ENCODE assay signal across 8 cellular contexts in genomic region chr16:11587643-11588247, GRCh38. TPM values are rescaled to one million over a fixed set of nuclear protein-coding genes. Genes with fewer than 3 reads are reported as not detected.
DNase-seq lines count a peak whose midpoint lies in the region; ATAC-seq, FAIRE-seq and TF ChIP-seq lines count a peak whose summit lies in the region.

No MANE protein-coding gene starts in this region.

- intact Hi-C loops in Caco-2 (cut with micrococcal nuclease; ENCODE audit: unreplicated experiment) (no loop called here), endothelial cell of umbilical vein (cut with micrococcal nuclease) (loop anchor here (5.0 kb wide), 1 partner anchor 90 kb away; no protein-coding TSS in a partner anchor)

- no peaks in the 10 kb centered on the region for H3K9me3 Mint-ChIP-seq in Caco-2 (ENCODE audit: unreplicated experiment)

- CTCF ChIA-PET in Caco-2 (lab: Charles Lee), result interaction anchor here (1.3 kb wide), 1 partner anchor 48 kb away, joined by 8 read pairs; no protein-coding TSS in a partner anchor
- CTCF ChIA-PET in endothelial cell of umbilical vein (lab: Charles Lee), result interaction anchor here (1.4 to 2.1 kb wide), 2 partner anchors 56 to 191 kb away, joined by 4 to 7 read pairs; no protein-coding TSS in a partner anchor

- H3K9me1 ChIP-seq in endothelial cell of umbilical vein (replicated peaks; ENCODE audit: control insufficient read depth, extremely low read depth, insufficient read depth, low read length), result no peaks in the 10 kb centered on the region

- H3F3A ChIP-seq in OCI-LY1 (ENCODE audit: insufficient read depth, low read length), result no peaks in the 10 kb centered on the region

- H3K9me2 ChIP-seq in OCI-LY1 (ENCODE audit: low read depth, low read length), result no peaks in the 10 kb centered on the region

- H3K27me3 ChIP-seq in Caco-2 (replicated peaks; ENCODE audit: control insufficient read depth, insufficient read depth, low read length) (no peaks in the 10 kb centered on the region), OCI-LY1 (ENCODE audit: insufficient read depth, low read length) (peaks cover 4% of the 10 kb centered on the region; the same call in 1 of the 2 replicates), endothelial cell of umbilical vein (ENCODE audit: control insufficient read depth in 2 of 2, insufficient read depth in 2 of 2, low read length in 2 of 2) (peaks cover 5 to 13% of the 10 kb centered on the region in 2 experiments), neutrophil (no peaks in the 10 kb centered on the region)

- H2AFZ ChIP-seq in OCI-LY1 (ENCODE audit: low read length) (no peak overlapping the region), endothelial cell of umbilical vein (ENCODE audit: low read depth, low read length) (peak overlapping the region; percentile 85)

- H4K20me1 ChIP-seq in OCI-LY1 (ENCODE audit: insufficient read depth, low read length) (no peaks in the 10 kb centered on the region), endothelial cell of umbilical vein (replicated peaks; ENCODE audit: control insufficient read depth, extremely low read depth, insufficient read depth, low read length) (no peaks in the 10 kb centered on the region)

- H3K4me3 Mint-ChIP-seq in Caco-2 (ENCODE audit: unreplicated experiment), result peak overlapping the region; percentile 92

- BruUV-seq in Caco-2 (replicated peaks; lab: Mats Ljungman, UMichigan), result TSS peak; percentile 61
- BruUV-seq in endothelial cell of umbilical vein (replicated peaks; lab: Mats Ljungman, UMichigan), result no TSS peak

- H3K27ac Mint-ChIP-seq in Caco-2 (ENCODE audit: unreplicated experiment), result peak overlapping the region; percentile 82

- no peaks in the 10 kb centered on the region for H3K36me3 ChIP-seq in Caco-2 (ENCODE audit: control insufficient read depth, insufficient read depth, low read length)
- no peaks in the 10 kb centered on the region for H3K36me3 ChIP-seq in OCI-LY1 (ENCODE audit: insufficient read depth, low read length)
- H3K36me3 ChIP-seq in endothelial cell of umbilical vein (ENCODE audit: control insufficient read depth in 2 of 2, extremely low read depth in 1 of 2, insufficient read depth in 2 of 2, low read length in 2 of 2), result no peaks in the 10 kb centered on the region
- H3K36me3 ChIP-seq in neutrophil, result peaks cover 7% of the 10 kb centered on the region

- DNase-seq in Caco-2, result no peak
- DNase-seq in endothelial cell of umbilical vein (ENCODE audit: low read depth, low spot score), result no peak
- no peak for DNase-seq in DMS53 treated with DMSO at 0.1 percent for 48 hours (lab: John Stamatoyannopoulos, UW; ENCODE audit: unreplicated experiment)
- no peak for DNase-seq in HUDEP-2 (lab: John Stamatoyannopoulos, UW; ENCODE audit: unreplicated experiment in 76 of 76)

- no peaks in the 10 kb centered on the region for H3K27me3 Mint-ChIP-seq in Caco-2 (ENCODE audit: insufficient read depth, unreplicated experiment)

- H3K27ac ChIP-seq in OCI-LY1 (ENCODE audit: low read depth, low read length, poor library complexity, severe bottlenecking) (no peak overlapping the region), endothelial cell of umbilical vein (ENCODE audit: insufficient read depth, low read depth, low read length) (no peak overlapping the region), neutrophil (peak overlapping the region; percentile 99)

- no peak for TF ChIP-seq CTCF in Caco-2 (IDR thresholded peaks at IDR 0.05; ENCODE audit: insufficient read depth in 1 of 2, low read depth in 1 of 2, low read length in 1 of 2, severe bottlenecking in 1 of 2, unreplicated experiment in 1 of 2)
- no peak for TF ChIP-seq CTCF in OCI-LY1 (IDR thresholded peaks at IDR 0.05; ENCODE audit: low read length)
- TF ChIP-seq CTCF in endothelial cell of umbilical vein (IDR thresholded peaks at IDR 0.05; ENCODE audit: extremely low read depth in 1 of 2, insufficient read depth in 1 of 2, low read depth in 1 of 2, low read length in 2 of 2), result no peak
- no peak for TF ChIP-seq CTCF in neutrophil (IDR thresholded peaks at IDR 0.05)

- POLR2A ChIA-PET in Caco-2 (lab: Charles Lee), result interaction anchor here (1.2 to 2.4 kb wide), 2 partner anchors 49 to 53 kb away, joined by 4 to 17 read pairs; no protein-coding TSS in a partner anchor
- POLR2A ChIA-PET in endothelial cell of umbilical vein (lab: Charles Lee), result no interaction called here

- H3K4me1 ChIP-seq in Caco-2, result peaks cover 22% of the 10 kb centered on the region
- peaks cover 37% of the 10 kb centered on the region for H3K4me1 ChIP-seq in OCI-LY1 (ENCODE audit: insufficient read depth, low read length, severe bottlenecking)
- H3K4me1 ChIP-seq in endothelial cell of umbilical vein (ENCODE audit: control insufficient read depth, extremely low read depth, insufficient read depth, low read length), result peaks cover 5% of the 10 kb centered on the region
- H3K4me1 ChIP-seq in neutrophil (ENCODE audit: control insufficient read depth in 1 of 2, insufficient read depth in 1 of 2, low read depth in 1 of 2, low read length in 1 of 2), result peaks cover 43 to 53% of the 10 kb centered on the region in 2 experiments

- TF ChIP-seq POLR2A in endothelial cell of umbilical vein (IDR thresholded peaks at IDR 0.05; ENCODE audit: low read depth, low read length), result no peak

- peak overlapping the region; percentile 89 for H3K4me3 ChIP-seq in Caco-2 (ENCODE audit: low read depth, low read length)
- peak overlapping the region; percentile 61 for H3K4me3 ChIP-seq in OCI-LY1 (ENCODE audit: low read depth, low read length, poor library complexity, severe bottlenecking)
- peak overlapping the region in 1 of 3 experiments; percentile 14 for H3K4me3 ChIP-seq in endothelial cell of umbilical vein (replicated peaks in 1 of 3; ENCODE audit: insufficient read depth in 1 of 3, low read depth in 1 of 3, low read length in 3 of 3)
- H3K4me3 ChIP-seq in neutrophil (ENCODE audit: low read depth in 1 of 2, low read length in 1 of 2), result peak overlapping the region; percentile 93 to 94

- no peak for FAIRE-seq in endothelial cell of umbilical vein (lab: Jason Lieb, UNC)

- H3K4me2 ChIP-seq in OCI-LY1 (ENCODE audit: low read length), result peak overlapping the region; percentile 77
- peak overlapping the region; percentile 59 for H3K4me2 ChIP-seq in endothelial cell of umbilical vein (ENCODE audit: insufficient read depth, low read length)

- peaks cover 13% of the 10 kb centered on the region for H3K36me3 Mint-ChIP-seq in Caco-2 (ENCODE audit: insufficient read depth, unreplicated experiment)

- H3K9me3 ChIP-seq in Caco-2 (no peaks in the 10 kb centered on the region), OCI-LY1 (ENCODE audit: low read length) (no peaks in the 10 kb centered on the region), endothelial cell of umbilical vein (replicated peaks; ENCODE audit: control insufficient read depth, insufficient read depth, low read length) (no peaks in the 10 kb centered on the region), neutrophil (no peaks in the 10 kb centered on the region)

- dilution Hi-C loops in endothelial cell of umbilical vein (cut with MboI; ENCODE audit: extremely low pct_ligation_motif_present, low sequenced_read_pairs), result no loop called here

- H3K9ac ChIP-seq in OCI-LY1 (ENCODE audit: low read length) (peak overlapping the region; percentile 61), endothelial cell of umbilical vein (replicated peaks; ENCODE audit: extremely low read depth, insufficient read depth, low read length) (no peak overlapping the region)

- H3K4me1 Mint-ChIP-seq in Caco-2 (ENCODE audit: low read depth, unreplicated experiment), result no peaks in the 10 kb centered on the region

- H3K79me2 ChIP-seq in OCI-LY1 (ENCODE audit: insufficient read depth, low read length) (no peaks in the 10 kb centered on the region), endothelial cell of umbilical vein (ENCODE audit: control insufficient read depth, insufficient read depth, low read length) (no peaks in the 10 kb centered on the region)

- ATAC-seq in HG02885 (IDR thresholded peaks at IDR 0.05; ENCODE audit: poor library complexity, unreplicated experiment) (no peak), GM18511 (IDR thresholded peaks at IDR 0.05; ENCODE audit: unreplicated experiment) (no peak)

TF ChIP-seq in endothelial cell of umbilical vein, 7 proteins besides CTCF, POLR2A, EP300 and RAD21:
- no peak for TF ChIP-seq GATA2 (IDR thresholded peaks at IDR 0.05; ENCODE audit: insufficient read depth, insufficient read length, low read depth, low read length)
- no peak for TF ChIP-seq JUN (IDR thresholded peaks at IDR 0.05; ENCODE audit: borderline replicate concordance, insufficient read depth, insufficient read length, low read depth)
- TF ChIP-seq FOS (IDR thresholded peaks at IDR 0.05; ENCODE audit: borderline replicate concordance, insufficient read depth, low read length), result no peak
- no peak for TF ChIP-seq EZH2 (IDR thresholded peaks at IDR 0.05; ENCODE audit: borderline replicate concordance, low read depth, low read length, severe bottlenecking)
- TF ChIP-seq POLR2AphosphoS5 (IDR thresholded peaks at IDR 0.05; ENCODE audit: insufficient read depth, low read depth, low read length), result no peak
- no peak for TF ChIP-seq MAX (IDR thresholded peaks at IDR 0.05; ENCODE audit: insufficient read depth, insufficient read length)
- TF ChIP-seq MYC (IDR thresholded peaks at IDR 0.05; ENCODE audit: low read depth, low read length), result no peak

RNA-seq across cellular contexts. Expression of gene LITAF, which starts 1.0 kb away (rescaled TPM):
- total RNA-seq in Caco-2 (2022), result 47.9 and 60.9 TPM in 2 replicates
- 15.2 and 17.4 TPM in 2 replicates for total RNA-seq in endothelial cell of umbilical vein
- 27.2 and 36.1 TPM in 2 replicates for polyA plus RNA-seq in endothelial cell of umbilical vein
- polyA plus RNA-seq in endothelial cell of umbilical vein (2011; cell fraction: cytosol; rRNA removed), result 11.7 and 13.9 TPM in 2 replicates
- 4.3 and 4.5 TPM in 2 replicates for polyA plus RNA-seq in endothelial cell of umbilical vein (2011; cell fraction: nucleus; rRNA removed)
- polyA plus RNA-seq in endothelial cell of umbilical vein (2012), result 8.4 and 14.8 TPM in 2 replicates
- 21.5 and 26.2 TPM in 2 replicates for polyA minus RNA-seq in endothelial cell of umbilical vein
- 72.3 TPM for polyA minus RNA-seq in endothelial cell of umbilical vein (2011; cell fraction: cytosol; rRNA and poly(A)+ RNA removed)
- polyA minus RNA-seq in endothelial cell of umbilical vein (2011; cell fraction: nucleus; rRNA and poly(A)+ RNA removed), result 1.9 and 3.8 TPM in 2 replicates
